In the genomic region with DNA sequence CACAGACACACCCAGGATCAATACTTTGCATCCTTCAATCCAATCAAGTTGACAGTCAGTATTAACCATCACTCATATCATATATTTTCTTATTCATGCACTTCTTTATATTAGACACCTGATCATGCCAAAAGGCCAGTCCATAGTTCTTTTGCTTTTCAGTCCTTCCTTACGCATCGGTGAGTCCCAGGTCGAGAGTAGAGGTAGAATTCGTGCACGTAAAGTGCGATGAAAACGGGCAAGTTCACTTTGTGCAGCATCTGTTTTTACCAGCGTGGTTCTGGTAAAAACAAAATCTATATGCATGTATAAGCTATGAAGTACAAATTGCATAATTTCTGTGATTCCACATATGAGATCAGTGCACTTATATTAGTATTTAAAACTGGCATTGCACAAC, we compare ENCODE assay signal across 9 cellular contexts. TPM values are rescaled to one million over a fixed set of nuclear protein-coding genes. Genes with fewer than 3 reads are reported as not detected.
A peak's percentile ranks its signal among the peaks of the same experiment; 100 is the strongest.
DNase-seq lines count a peak whose midpoint lies in the region; ATAC-seq and TF ChIP-seq lines count a peak whose summit lies in the region.
"Had no signal": no experiment of that assay in that cellular context is flagged by ENCODE, and none has a peak within 500 bp of the region (broad histone marks: within the 10 kb centered on the region; RNA-seq: fewer than 3 reads in every experiment).

No MANE protein-coding gene starts in this region.

- dilution Hi-C loops in IMR-90 (cut with HindIII; ENCODE audit: low sequenced_read_pairs, unreplicated experiment): no loop called here

- H3K4me1 Mint-ChIP-seq in naive thymus-derived CD8-positive, alpha-beta T cell: peaks cover 13 to 32% (median 23%) of the 10 kb centered on the region in 4 donors

- H3K9me3 ChIP-seq in BLaER1 treated with 17β-estradiol and CSF1 and Interleukin-3, amounts not matched to agents 10 nM and 100 nM (replicated peaks in 1 of 11): no peaks in the 10 kb centered on the region
- H3K9me3 ChIP-seq in IMR-90 (ENCODE audit: control insufficient read depth, insufficient read depth, low read length): no peaks in the 10 kb centered on the region

- peaks cover 0 to 14% (median 5%) of the 10 kb centered on the region in 3 donors for H3K36me3 Mint-ChIP-seq in naive thymus-derived CD8-positive, alpha-beta T cell

- H4K20me1 ChIP-seq in BLaER1 treated with 17β-estradiol and CSF1 and Interleukin-3, amounts not matched to agents 10 nM and 100 nM: peaks cover 0 to 32% (median 0%) of the 10 kb centered on the region in 11 experiments; a peak in 4 of 22 replicates
- no peaks in the 10 kb centered on the region for H4K20me1 ChIP-seq in IMR-90 (ENCODE audit: insufficient read depth, low read length)

- no peak overlapping the region for H2AK5ac ChIP-seq in IMR-90 (ENCODE audit: low read depth, low read length)

- H3K18ac ChIP-seq in IMR-90 (ENCODE audit: low read depth, low read length): no peak overlapping the region

- H3K9me1 ChIP-seq in IMR-90 (ENCODE audit: insufficient read depth, low read length): 0 out of 2 replicates have a peak, but pooled peaks cover 4% of the 10 kb centered on the region

- intact Hi-C loops in IMR-90 (cut with micrococcal nuclease): no loop called here

- no peak overlapping the region for H2AFZ ChIP-seq in IMR-90 (replicated peaks; ENCODE audit: low read length, poor library complexity)

- no peak overlapping the region; the same call in 1 of the 2 replicates for H3K4ac ChIP-seq in IMR-90 (ENCODE audit: low read depth, low read length)

- no peak for TF ChIP-seq POLR2A in IMR-90 (IDR thresholded peaks at IDR 0.05; ENCODE audit: low read depth, low read length)

- TF ChIP-seq RAD21 in IMR-90 (IDR thresholded peaks at IDR 0.05; ENCODE audit: low read length): no peak

- no peak for ATAC-seq in IMR-90 (ENCODE audit: low read depth)
- no peak for ATAC-seq in naive thymus-derived CD8-positive, alpha-beta T cell

- H3K27ac ChIP-seq in BLaER1 treated with 17β-estradiol and CSF1 and Interleukin-3, amounts not matched to agents 10 nM and 100 nM: no peak overlapping the region
- H3K27ac ChIP-seq in IMR-90 (ENCODE audit: insufficient read depth, low read length) (no peak overlapping the region), coronary artery (no peak overlapping the region)

- H3K56ac ChIP-seq in IMR-90 (ENCODE audit: extremely low read depth, insufficient read depth, low read length): no peak overlapping the region

- H3K79me1 ChIP-seq in IMR-90 (ENCODE audit: low read depth in 1 of 2, low read length in 2 of 2): peaks cover 16 to 33% of the 10 kb centered on the region in 2 experiments

- H2BK20ac ChIP-seq in IMR-90 (ENCODE audit: low read depth, low read length): no peak overlapping the region

- no peak overlapping the region for H2BK5ac ChIP-seq in IMR-90 (ENCODE audit: low read depth, low read length, poor library complexity, severe bottlenecking)

- H3K36me3 ChIP-seq in BLaER1 treated with 17β-estradiol and CSF1 and Interleukin-3, amounts not matched to agents 10 nM and 100 nM: peaks cover 9 to 21% (median 19%) of the 10 kb centered on the region in 11 experiments; a peak in 20 of 22 replicates
- 0 out of 2 replicates have a peak, but pooled peaks cover 2% of the 10 kb centered on the region for H3K36me3 ChIP-seq in IMR-90 (ENCODE audit: control insufficient read depth, insufficient read depth, low read length)

- H2BK15ac ChIP-seq in IMR-90 (ENCODE audit: low read depth, low read length): no peak overlapping the region

- no peaks in the 10 kb centered on the region for H3K27me3 ChIP-seq in BLaER1 treated with 17β-estradiol and CSF1 and Interleukin-3, amounts not matched to agents 10 nM and 100 nM
- H3K27me3 ChIP-seq in IMR-90 (ENCODE audit: control insufficient read depth, insufficient read depth, low read length): no peaks in the 10 kb centered on the region

- no TSS peak for BruUV-seq in IMR-90 (replicated peaks; lab: Mats Ljungman, UMichigan)

- no peaks in the 10 kb centered on the region for H3K27me3 Mint-ChIP-seq in naive thymus-derived CD8-positive, alpha-beta T cell

- no peak for TF ChIP-seq CTCF in IMR-90 (conservative IDR thresholded peaks at IDR 0.05; ENCODE audit: low read depth, low read length)
- TF ChIP-seq CTCF in astrocyte of the cerebellum (IDR thresholded peaks at IDR 0.05; ENCODE audit: low read depth, low read length, missing control alignments): no peak
- no peak for TF ChIP-seq CTCF in coronary artery (IDR thresholded peaks at IDR 0.05)

- peak overlapping the region in 1 of 2 experiments; percentile 70; a peak in 2 of 4 replicates for H4K8ac ChIP-seq in IMR-90 (ENCODE audit: low read depth in 2 of 2, low read length in 2 of 2)

- peak overlapping the region in 9 of 10 donors; percentile 96 to 100 (median 100) for H3K27ac Mint-ChIP-seq in naive thymus-derived CD8-positive, alpha-beta T cell

- H2BK120ac ChIP-seq in IMR-90 (ENCODE audit: low read depth, low read length): peak overlapping the region; percentile 21; the same call in 1 of the 2 replicates

- peak overlapping the region in 7 of 10 experiments; percentile 71 to 98 (median 89); a peak in 8 of 20 replicates for H3K4me3 ChIP-seq in BLaER1 treated with 17β-estradiol and CSF1 and Interleukin-3, amounts not matched to agents 10 nM and 100 nM
- H3K4me3 ChIP-seq in IMR-90 (ENCODE audit: insufficient read depth, low read depth, low read length): no peak overlapping the region
- peak overlapping the region; percentile 84 for H3K4me3 ChIP-seq in astrocyte of the cerebellum (ENCODE audit: low read depth, low read length)
- H3K4me3 ChIP-seq in coronary artery: no peak overlapping the region

- H3K4me2 ChIP-seq in BLaER1 treated with 17β-estradiol and CSF1 and Interleukin-3, amounts not matched to agents 10 nM and 100 nM: peak overlapping the region; percentile 76 to 98 (median 89); a peak in 20 of 22 replicates
- peak overlapping the region; percentile 91; the same call in 1 of the 2 replicates for H3K4me2 ChIP-seq in IMR-90 (ENCODE audit: low read depth, low read length)

- POLR2A ChIA-PET in IMR-90 (lab: Charles Lee; ENCODE audit: unreplicated experiment): no interaction called here
- POLR2A ChIA-PET in naive thymus-derived CD8-positive, alpha-beta T cell (lab: Charles Lee): interaction anchor here (1.2 to 1.4 kb wide), 2 partner anchors 518 to 718 kb away, joined by 3 to 4 read pairs; no protein-coding TSS in a partner anchor

- H3K4me3 Mint-ChIP-seq in naive thymus-derived CD8-positive, alpha-beta T cell: peak overlapping the region; percentile 96 to 100 (median 99)

- no peak for DNase-seq in IMR-90
- DNase-seq in astrocyte of the cerebellum (ENCODE audit: low read depth): no peak
- DNase-seq in naive thymus-derived CD8-positive, alpha-beta T cell: no peak
- DNase-seq in HCEC 1CT: no peak
- DNase-seq in coronary artery (ENCODE audit: low spot score): no peak
- DNase-seq in NCI-H1417 (lab: John Stamatoyannopoulos, UW): no peak
- no peak for DNase-seq in NCI-H446 treated with DMSO at 0.1 percent for 48 hours (lab: John Stamatoyannopoulos, UW)
- DNase-seq: activated CD4-positive, alpha-beta T cell treated with anti-CD3 and anti-CD28 coated beads, Interleukin-2, amount 50 U/mL, for 1 hour had no signal

- H3K23ac ChIP-seq in IMR-90 (ENCODE audit: low read depth, low read length): no peak overlapping the region

- in situ Hi-C loops in IMR-90 (cut with MboI; ENCODE audit: low sequenced_read_pairs): loop anchor here (25.0 kb wide), 1 partner anchor 1447 kb away; no protein-coding TSS in a partner anchor
- in situ Hi-C loops in astrocyte of the cerebellum (cut with HindIII; ENCODE audit: low sequenced_read_pairs): no loop called here

- H3K14ac ChIP-seq in IMR-90 (replicated peaks; ENCODE audit: low read depth, low read length): no peak overlapping the region

- H4K91ac ChIP-seq in IMR-90 (ENCODE audit: insufficient read depth, low read depth, low read length): no peak overlapping the region

- CTCF ChIA-PET in IMR-90 (lab: Yijun Ruan, JAX): no interaction called here

- H2AK9ac ChIP-seq in IMR-90 (replicated peaks; ENCODE audit: low read depth, low read length, poor library complexity): no peak overlapping the region

- no peak overlapping the region for H4K5ac ChIP-seq in IMR-90 (ENCODE audit: low read depth, low read length)

- peak overlapping the region in 3 of 11 experiments; percentile 87 to 92 (median 89); a peak in 2 of 22 replicates for H3K9ac ChIP-seq in BLaER1 treated with 17β-estradiol and CSF1 and Interleukin-3, amounts not matched to agents 10 nM and 100 nM
- H3K9ac ChIP-seq in IMR-90 (ENCODE audit: low read depth, low read length): no peak overlapping the region

- 89% methylated on average over 5 of the region's 8 CpGs; no CpG with 5 or more reads in 1 of the 2 experiments for WGBS in IMR-90 (ENCODE audit: extremely low coverage in 2 of 2, insufficient read length in 1 of 2), 2 experiments

- peaks cover 14 to 27% (median 20%) of the 10 kb centered on the region in 10 experiments for H3K4me1 ChIP-seq in BLaER1 treated with 17β-estradiol and CSF1 and Interleukin-3, amounts not matched to agents 10 nM and 100 nM
- no peaks in the 10 kb centered on the region; the same call in 1 of the 2 replicates for H3K4me1 ChIP-seq in IMR-90 (ENCODE audit: control insufficient read depth, insufficient read depth, low read length)

- no peaks in the 10 kb centered on the region for H3K9me3 Mint-ChIP-seq in naive thymus-derived CD8-positive, alpha-beta T cell

TF ChIP-seq in IMR-90, 13 proteins besides CTCF, POLR2A, EP300 and RAD21 (continues in another document):
- TF ChIP-seq CEBPB (IDR thresholded peaks at IDR 0.05; ENCODE audit: low read depth, low read length): peak; percentile 32; the same call in 1 of the 2 replicates
- TF ChIP-seq, protein P1, sequence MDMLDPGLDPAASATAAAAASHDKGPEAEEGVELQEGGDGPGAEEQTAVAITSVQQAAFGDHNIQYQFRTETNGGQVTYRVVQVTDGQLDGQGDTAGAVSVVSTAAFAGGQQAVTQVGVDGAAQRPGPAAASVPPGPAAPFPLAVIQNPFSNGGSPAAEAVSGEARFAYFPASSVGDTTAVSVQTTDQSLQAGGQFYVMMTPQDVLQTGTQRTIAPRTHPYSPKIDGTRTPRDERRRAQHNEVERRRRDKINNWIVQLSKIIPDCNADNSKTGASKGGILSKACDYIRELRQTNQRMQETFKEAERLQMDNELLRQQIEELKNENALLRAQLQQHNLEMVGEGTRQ (IDR thresholded peaks at IDR 0.05; ENCODE audit: low read depth, low read length): no peak
- no peak for TF ChIP-seq SMC3 (IDR thresholded peaks at IDR 0.05; ENCODE audit: low read depth, low read length)
- no peak for TF ChIP-seq CHD1 (IDR thresholded peaks at IDR 0.05; ENCODE audit: low read depth, low read length)

RNA-seq across cellular contexts. Expression of gene COPS8, which starts 1.2 kb away (rescaled TPM):
- 47.0 and 61.4 TPM in 2 replicates for total RNA-seq in IMR-90 (2012; rRNA removed)
- polyA plus RNA-seq in IMR-90 (2012; rRNA removed): 58.5 and 64.9 TPM in 2 replicates
- 24.6 and 26.5 TPM in 2 replicates for polyA plus RNA-seq in IMR-90 (2012; cell fraction: cytosol; rRNA removed)
- 5.9 and 48.0 TPM in 2 replicates for polyA plus RNA-seq in IMR-90 (2012; cell fraction: nucleus; rRNA removed; ENCODE audit: low replicate concordance)
- total RNA-seq in naive thymus-derived CD8-positive, alpha-beta T cell: 10 to 100 TPM; 29.1 to 30.7 TPM
- polyA plus RNA-seq in naive thymus-derived CD8-positive, alpha-beta T cell: 10 to 100 TPM; 51.0 to 56.1 (median 54.0) TPM

Comparison
In these comparisons a context has a peak if more than half of its experiments do, and no peak if none do; other contexts are left out.
1. H3K4me3 ChIP-seq: peak in BLaER1 treated with 17β-estradiol and CSF1 and Interleukin-3, amounts not matched to agents 10 nM and 100 nM (7 of 10) and astrocyte of the cerebellum (single experiment); none in IMR-90 (single experiment) and coronary artery (single experiment).